16 cellular contexts compared by ENCODE assay signal in the genomic region with DNA sequence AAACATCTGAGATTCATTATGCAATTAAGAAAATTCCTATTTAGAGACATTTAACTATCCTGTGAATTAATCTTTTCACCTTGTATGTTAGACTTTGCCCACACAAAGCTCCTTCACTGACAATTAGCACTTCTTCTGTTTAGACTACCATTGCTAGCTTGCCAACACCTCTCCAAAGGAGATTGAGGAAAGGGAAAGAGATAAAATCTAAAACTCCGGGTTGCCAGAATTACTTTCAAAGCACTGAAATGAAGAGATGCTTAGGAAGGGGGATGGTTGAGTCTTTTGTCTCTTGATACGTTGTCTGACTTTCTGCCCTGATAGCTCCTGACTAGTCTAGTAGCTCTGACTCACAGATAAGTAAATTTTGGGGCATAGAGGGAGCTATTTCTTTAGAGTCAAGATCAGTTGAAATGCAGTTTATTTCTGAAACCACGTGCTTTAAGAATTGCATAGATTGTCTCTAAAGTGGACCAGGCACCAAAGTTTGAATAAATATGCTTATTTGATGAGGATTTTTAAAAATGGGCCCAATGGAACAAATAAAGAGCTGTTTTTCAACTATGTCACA.
DNase-seq lines count a peak whose midpoint lies in the region; ATAC-seq and TF ChIP-seq lines count a peak whose summit lies in the region.
"Had no signal": no experiment of that assay in that cellular context is flagged by ENCODE, and none has a peak within 500 bp of the region (broad histone marks: within the 10 kb centered on the region; RNA-seq: fewer than 3 reads in every experiment).

No MANE protein-coding gene starts in this region.

- H3K27ac Mint-ChIP-seq in H9: no peak overlapping the region
- H3K27ac Mint-ChIP-seq: memory B cell had no signal

- peaks cover 5 to 6% of the 10 kb centered on the region in 2 experiments; a peak in 2 of 4 replicates for H3K4me1 Mint-ChIP-seq in H9
- H3K4me1 Mint-ChIP-seq: memory B cell had no signal

- no peak overlapping the region for H2BK15ac ChIP-seq in H9 (ENCODE audit: low read depth, low read length)

- TF ChIP-seq CTCF in MM.1S (IDR thresholded peaks at IDR 0.05; ENCODE audit: low read length): no peak
- TF ChIP-seq CTCF in cardiac fibroblast (IDR thresholded peaks at IDR 0.05; ENCODE audit: low read depth, low read length): peak; percentile 8
- no peak for TF ChIP-seq CTCF in left lung (IDR thresholded peaks at IDR 0.05)
- TF ChIP-seq CTCF in H9 (conservative IDR thresholded peaks at IDR 0.05): no peak; the same call in 2 of the 3 replicates
- TF ChIP-seq CTCF in GM13977 (IDR thresholded peaks at IDR 0.05; ENCODE audit: extremely low read depth, insufficient read depth, missing control alignments): no peak

- no peak overlapping the region for H3K4me3 Mint-ChIP-seq in H9
- H3K4me3 Mint-ChIP-seq: memory B cell had no signal

- no peaks in the 10 kb centered on the region for H3K23me2 ChIP-seq in H9 (ENCODE audit: insufficient read length, low read depth, low read length, poor library complexity, severe bottlenecking)

- no peaks in the 10 kb centered on the region for H3K27me3 Mint-ChIP-seq in H9 (ENCODE audit: low read depth)

- H3K18ac ChIP-seq in H9 (ENCODE audit: insufficient read length, low read depth, low read length): no peak overlapping the region

- H3K27ac ChIP-seq in MM.1S (ENCODE audit: low read length) (no peak overlapping the region), left lung (no peak overlapping the region), H9 (ENCODE audit: insufficient read length, low read depth, low read length) (no peak overlapping the region)
- H3K27ac ChIP-seq: transverse colon had no signal

- H3K4me2 ChIP-seq in MM.1S (ENCODE audit: low read depth, low read length): no peak overlapping the region
- no peak overlapping the region for H3K4me2 ChIP-seq in H9 (ENCODE audit: insufficient read depth, insufficient read length, low read length)

- H4K20me1 ChIP-seq in MM.1S (ENCODE audit: insufficient read depth, low read length) (no peaks in the 10 kb centered on the region), H9 (ENCODE audit: control insufficient read depth, insufficient read depth, insufficient read length) (no peaks in the 10 kb centered on the region)

- intact Hi-C loops in left lung (cut with DNase I): no loop called here

- H3T11ph ChIP-seq in H9 (ENCODE audit: low read length): no peak overlapping the region

- H3K56ac ChIP-seq in H9 (ENCODE audit: insufficient read length, low read depth, low read length): no peak overlapping the region

- H3K9ac ChIP-seq in MM.1S (ENCODE audit: low read length) (no peak overlapping the region), H9 (ENCODE audit: extremely low read depth, insufficient read length, low read length) (no peak overlapping the region)

- no peaks in the 10 kb centered on the region for H3F3A ChIP-seq in MM.1S (ENCODE audit: insufficient read depth, low read length)

- H4K91ac ChIP-seq in H9 (ENCODE audit: insufficient read length, low read depth, low read length): no peak overlapping the region

- H3K4me3 ChIP-seq in MM.1S (ENCODE audit: low read length) (no peak overlapping the region), cardiac fibroblast (replicated peaks in 1 of 2; ENCODE audit: low read depth in 2 of 2, low read length in 2 of 2) (no peak overlapping the region), left lung (no peak overlapping the region)
- H3K4me3 ChIP-seq: transverse colon had no signal

- no peak overlapping the region for H3K23ac ChIP-seq in H9 (ENCODE audit: insufficient read length, low read depth, low read length)

- in situ Hi-C loops in GM13977 (cut with MboI; ENCODE audit: low pct_unique_long_range_greater_than_20kb, low sequenced_read_pairs, unreplicated experiment): no loop called here

- no peak overlapping the region for H2BK20ac ChIP-seq in H9 (ENCODE audit: low read depth, low read length, poor library complexity, severe bottlenecking)

- H2AK5ac ChIP-seq in H9 (ENCODE audit: insufficient read length, low read length): no peak overlapping the region

- no peak overlapping the region for H2BK120ac ChIP-seq in H9 (ENCODE audit: low read depth, low read length, poor library complexity, severe bottlenecking)

- no peak overlapping the region for H2AFZ ChIP-seq in MM.1S (ENCODE audit: low read length)
- no peak overlapping the region for H2AFZ ChIP-seq in H9 (ENCODE audit: low read length)

- no peak overlapping the region for H3K4ac ChIP-seq in H9 (ENCODE audit: low read depth, low read length)

- H2BK5ac ChIP-seq in H9 (ENCODE audit: insufficient read length, low read length): no peak overlapping the region

- H3K27me3 ChIP-seq in MM.1S (replicated peaks; ENCODE audit: insufficient read depth, low read length): no peaks in the 10 kb centered on the region
- H3K27me3 ChIP-seq in left lung: no peaks in the 10 kb centered on the region
- no peaks in the 10 kb centered on the region for H3K27me3 ChIP-seq in H9 (ENCODE audit: insufficient read depth, low read length)
- H3K27me3 ChIP-seq: transverse colon had no signal

- no peak overlapping the region for H4K5ac ChIP-seq in H9 (ENCODE audit: insufficient read length, low read depth, low read length)

- peak; percentile 47 for ATAC-seq in left lung
- ATAC-seq in HG03139 (IDR thresholded peaks at IDR 0.05; ENCODE audit: unreplicated experiment): no peak
- no peak for ATAC-seq in GM18867 (IDR thresholded peaks at IDR 0.05; ENCODE audit: unreplicated experiment)
- ATAC-seq: Right ventricle myocardium inferior had no signal

- H3K9me3 Mint-ChIP-seq in H9: peaks cover 11 to 13% of the 10 kb centered on the region in 2 experiments

- no peak overlapping the region for H4K8ac ChIP-seq in H9 (replicated peaks; ENCODE audit: insufficient read length, low read depth, low read length)

- H3K36me3 ChIP-seq in MM.1S (replicated peaks; ENCODE audit: insufficient read depth, low read length): no peaks in the 10 kb centered on the region
- H3K36me3 ChIP-seq in left lung: no peaks in the 10 kb centered on the region
- H3K36me3 ChIP-seq: transverse colon had no signal

- peaks cover 11 to 13% (median 12%) of the 10 kb centered on the region in 3 experiments for H3K36me3 Mint-ChIP-seq in H9 (ENCODE audit: insufficient read depth in 1 of 3, low read depth in 3 of 3)
- H3K36me3 Mint-ChIP-seq: memory B cell had no signal

- H3K9me3 ChIP-seq in MM.1S (replicated peaks; ENCODE audit: insufficient read depth, low read length): no peaks in the 10 kb centered on the region
- no peaks in the 10 kb centered on the region for H3K9me3 ChIP-seq in left lung
- H3K9me3 ChIP-seq in H9 (ENCODE audit: control insufficient read depth, low read depth, low read length): no peaks in the 10 kb centered on the region
- H3K9me3 ChIP-seq: transverse colon had no signal

- DNase-seq in EL (peak; percentile 33), MM.1S (peak; percentile 8), cardiac fibroblast (ENCODE audit: low read depth in 2 of 2) (peak; percentile 45 to 46), left lung (no peak), H9 (no peak), GM13977 (ENCODE audit: low spot score) (no peak)
- DNase-seq: activated CD8-positive, alpha-beta memory T cell treated with anti-CD3 and anti-CD28 coated beads, Interleukin-2, amount 50 U/mL, for 48 hours; effector CD8-positive, alpha-beta T cell; MV-4-11; nucleus accumbens; stimulated activated CD4-positive, alpha-beta T cell treated with anti-CD3 and anti-CD28 coated beads, Interleukin-15, amount 100 ng/mL, for 24 hours; transverse colon had no signal

- no peak overlapping the region for H3K14ac ChIP-seq in H9 (ENCODE audit: insufficient read depth, low read length)

- H3K79me1 ChIP-seq in H9 (ENCODE audit: insufficient read depth, low read depth, low read length, poor library complexity, severe bottlenecking): no peaks in the 10 kb centered on the region

- no peaks in the 10 kb centered on the region for H3K79me2 ChIP-seq in MM.1S (ENCODE audit: low read length)
- H3K79me2 ChIP-seq in H9 (ENCODE audit: insufficient read depth, low read length): no peaks in the 10 kb centered on the region

- no CpG with 5 or more reads among the region's 3 CpGs for WGBS in H9 (ENCODE audit: extremely low coverage, insufficient read length, low lambda C conversion rate)

- H3K4me1 ChIP-seq in MM.1S (ENCODE audit: low read length) (no peaks in the 10 kb centered on the region), left lung (no peaks in the 10 kb centered on the region), H9 (ENCODE audit: insufficient read depth, low read length) (no peaks in the 10 kb centered on the region)
- H3K4me1 ChIP-seq: transverse colon had no signal

- no peak overlapping the region for H2BK12ac ChIP-seq in H9 (ENCODE audit: insufficient read length, low read depth, low read length)

- no peaks in the 10 kb centered on the region for H3K9me2 ChIP-seq in MM.1S (replicated peaks; ENCODE audit: insufficient read depth, low read length)

Comparison
In these comparisons a context has a peak if more than half of its experiments do, and no peak if none do; other contexts are left out.
1. DNase-seq: peak in EL (single experiment), MM.1S (single experiment) and cardiac fibroblast (2 of 2); none in left lung (0 of 2), H9 (single experiment) and GM13977 (single experiment).